9 cellular contexts compared by ENCODE assay signal in the genomic region with DNA sequence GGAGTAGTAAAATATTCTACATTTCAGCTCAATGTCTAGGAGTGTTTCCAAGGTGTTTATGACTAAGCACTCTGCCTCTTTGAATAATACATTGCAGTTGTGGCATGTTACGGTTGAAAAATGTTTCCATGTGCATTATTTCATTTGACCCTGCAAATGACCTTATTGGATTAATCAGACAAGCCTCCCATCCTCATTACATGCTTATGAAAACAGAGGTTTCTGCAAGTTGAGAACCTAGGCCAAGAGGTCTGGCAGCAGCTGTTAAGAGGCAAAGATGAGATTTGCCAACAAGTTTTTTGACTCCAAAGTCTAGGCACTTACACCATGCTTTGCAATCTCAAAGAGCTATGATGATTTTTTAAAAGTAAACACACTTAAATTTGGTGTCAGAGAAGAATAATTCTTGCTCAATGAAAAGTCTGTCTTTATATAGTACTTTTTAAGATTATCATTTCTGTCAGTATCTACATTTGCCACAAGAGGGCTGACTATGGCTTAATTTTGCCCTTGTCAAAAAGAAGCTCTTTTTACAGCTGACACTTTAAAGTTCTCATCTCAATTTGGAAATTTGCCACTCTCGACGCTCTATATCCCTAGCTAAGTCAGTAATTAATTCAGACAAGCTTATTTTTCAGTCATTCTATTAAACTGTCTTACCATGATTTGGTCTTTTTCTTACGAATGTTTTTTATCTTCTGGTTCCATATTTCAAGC.
DNase-seq lines count a peak whose midpoint lies in the region; ATAC-seq and TF ChIP-seq lines count a peak whose summit lies in the region.
"Had no signal": no experiment of that assay in that cellular context is flagged by ENCODE, and none has a peak within 500 bp of the region (broad histone marks: within the 10 kb centered on the region; RNA-seq: fewer than 3 reads in every experiment).

No MANE protein-coding gene starts in this region.

- H4K20me1 ChIP-seq in HCT116 (ENCODE audit: insufficient read depth): no peaks in the 10 kb centered on the region

- intact Hi-C loops in Caco-2 (cut with micrococcal nuclease; ENCODE audit: unreplicated experiment) (loop anchor here (5.0 kb wide), 1 partner anchor 279 kb away; no protein-coding TSS in a partner anchor), HCT116 (cut with micrococcal nuclease) (loop anchor here (5.0 kb wide), 1 partner anchor 524 kb away; no protein-coding TSS in a partner anchor)

- no peak overlapping the region for H3K4me3 ChIP-seq in Caco-2 (ENCODE audit: low read depth, low read length)
- no peak overlapping the region for H3K4me3 ChIP-seq in HCT116 (replicated peaks in 1 of 2; ENCODE audit: low read depth in 1 of 2, low read length in 2 of 2)
- H3K4me3 ChIP-seq in RWPE2 (ENCODE audit: severe bottlenecking): no peak overlapping the region

- H3K27ac ChIP-seq in HCT116 (ENCODE audit: low read depth, low read length): no peak overlapping the region
- no peak overlapping the region for H3K27ac ChIP-seq in RWPE2 (ENCODE audit: poor library complexity, severe bottlenecking)

- POLR2A ChIA-PET in Caco-2 (lab: Charles Lee) (no interaction called here), HCT116 (lab: Charles Lee) (no interaction called here)

- DNase-seq in Caco-2 (peak in 1 of 2 experiments; percentile 18), HCT116 (ENCODE audit: low read depth, low spot score) (no peak), RWPE2 (ENCODE audit: low spot score) (no peak), left kidney (ENCODE audit: low read depth, low spot score) (peak; percentile 21), GM19240 (ENCODE audit: insufficient read length, low spot score) (no peak), OCI-M2 (lab: John Stamatoyannopoulos, UW; ENCODE audit: unreplicated experiment) (no peak)
- no peak for DNase-seq in activated CD4-positive, alpha-beta T cell treated with anti-CD3 and anti-CD28 coated beads, Interleukin-2, amount 50 U/mL, for 48 hours

- RAD21 ChIA-PET in HCT116 (lab: Charles Lee; ENCODE audit: low non-redundant PET in 1 of 2, low total read pairs in 2 of 2, uncharacterized antibody in 2 of 2, unreplicated experiment in 2 of 2): interaction anchor here in 1 of 2 experiments (0.7 to 1.1 kb wide), 2 partner anchors 279 to 481 kb away, joined by 3 to 6 read pairs; no protein-coding TSS in a partner anchor

- no peak overlapping the region for H2AFZ ChIP-seq in HCT116 (ENCODE audit: low read depth, low read length, poor library complexity, severe bottlenecking)

- TF ChIP-seq CTCF in Caco-2 (IDR thresholded peaks at IDR 0.05; ENCODE audit: insufficient read depth in 1 of 2, low read depth in 1 of 2, low read length in 1 of 2, severe bottlenecking in 1 of 2, unreplicated experiment in 1 of 2) (peak; percentile 61 to 63), HCT116 (IDR thresholded peaks at IDR 0.05 in 2 of 3, conservative IDR thresholded peaks at IDR 0.05 in 1 of 3; ENCODE audit: borderline replicate concordance in 1 of 3, insufficient read depth in 1 of 3, low read depth in 2 of 3, low read length in 2 of 3) (peak in 2 of 3 experiments; percentile 36 to 57; a peak in 3 of 6 replicates), RWPE2 (IDR thresholded peaks at IDR 0.05; ENCODE audit: poor library complexity, severe bottlenecking) (peak; percentile 56)

- CTCF ChIA-PET in Caco-2 (lab: Charles Lee) (interaction anchor here (0.6 to 1.3 kb wide), 11 partner anchors 12 to 575 kb away, joined by 3 to 14 read pairs (median 3); no protein-coding TSS in a partner anchor), HCT116 (lab: Charles Lee) (interaction anchor here (0.8 to 3.9 kb wide), 10 partner anchors 9 to 576 kb away, joined by 3 to 48 read pairs (median 10); no protein-coding TSS in a partner anchor)

- H3K36me3 Mint-ChIP-seq in Caco-2 (ENCODE audit: insufficient read depth, unreplicated experiment): no peaks in the 10 kb centered on the region
- H3K36me3 Mint-ChIP-seq: stimulated activated effector memory CD8-positive, alpha-beta T cell treated with anti-CD3 and anti-CD28 coated beads, Interleukin-12 subunit alpha, Interleukin-12 subunit beta, amount 100 ng/mL, for 72 hours had no signal

- no peaks in the 10 kb centered on the region for H3K4me1 ChIP-seq in Caco-2
- no peaks in the 10 kb centered on the region for H3K4me1 ChIP-seq in HCT116 (ENCODE audit: control insufficient read depth in 1 of 2, insufficient read depth in 2 of 2, low read length in 2 of 2)
- H3K4me1 ChIP-seq in RWPE2 (ENCODE audit: insufficient read depth, poor library complexity, severe bottlenecking): no peaks in the 10 kb centered on the region

- H3K27me3 Mint-ChIP-seq in Caco-2 (ENCODE audit: insufficient read depth, unreplicated experiment): no peaks in the 10 kb centered on the region

- H3K27ac Mint-ChIP-seq in Caco-2 (ENCODE audit: unreplicated experiment): no peak overlapping the region
- H3K27ac Mint-ChIP-seq: stimulated activated effector memory CD8-positive, alpha-beta T cell treated with anti-CD3 and anti-CD28 coated beads, Interleukin-12 subunit alpha, Interleukin-12 subunit beta, amount 100 ng/mL, for 72 hours had no signal

- H3K9me3 ChIP-seq in Caco-2 (no peaks in the 10 kb centered on the region), HCT116 (ENCODE audit: control insufficient read depth in 1 of 2, insufficient read depth in 1 of 2, low read depth in 1 of 2, low read length in 2 of 2) (no peaks in the 10 kb centered on the region), RWPE2 (ENCODE audit: severe bottlenecking) (no peaks in the 10 kb centered on the region)

- H3K4me2 ChIP-seq in HCT116 (ENCODE audit: low read length): no peak overlapping the region

- H3K36me3 ChIP-seq in Caco-2 (ENCODE audit: control insufficient read depth, insufficient read depth, low read length): no peaks in the 10 kb centered on the region
- no peaks in the 10 kb centered on the region for H3K36me3 ChIP-seq in HCT116 (ENCODE audit: control insufficient read depth in 1 of 2, insufficient read depth in 2 of 2, low read length in 2 of 2)
- no peaks in the 10 kb centered on the region for H3K36me3 ChIP-seq in RWPE2 (ENCODE audit: low read depth)

- BruUV-seq in Caco-2 (replicated peaks; lab: Mats Ljungman, UMichigan): no TSS peak
- no TSS peak for BruUV-seq in HCT116 (replicated peaks; lab: Mats Ljungman, UMichigan)

- H3K9me3 Mint-ChIP-seq in Caco-2 (ENCODE audit: unreplicated experiment): no peaks in the 10 kb centered on the region
- H3K9me3 Mint-ChIP-seq: stimulated activated effector memory CD8-positive, alpha-beta T cell treated with anti-CD3 and anti-CD28 coated beads, Interleukin-12 subunit alpha, Interleukin-12 subunit beta, amount 100 ng/mL, for 72 hours had no signal

- no peak overlapping the region for H3K9ac ChIP-seq in HCT116 (ENCODE audit: low read length)

- H3K27me3 ChIP-seq in Caco-2 (replicated peaks; ENCODE audit: control insufficient read depth, insufficient read depth, low read length): no peaks in the 10 kb centered on the region
- peaks cover 11% of the 10 kb centered on the region; the same call in 1 of the 2 replicates for H3K27me3 ChIP-seq in HCT116 (ENCODE audit: insufficient read depth, low read length)
- H3K27me3 ChIP-seq in RWPE2 (ENCODE audit: insufficient read depth, poor library complexity, severe bottlenecking): peaks cover 7% of the 10 kb centered on the region

- no peak overlapping the region for H3K4me3 Mint-ChIP-seq in Caco-2 (ENCODE audit: unreplicated experiment)
- H3K4me3 Mint-ChIP-seq: stimulated activated effector memory CD8-positive, alpha-beta T cell treated with anti-CD3 and anti-CD28 coated beads, Interleukin-12 subunit alpha, Interleukin-12 subunit beta, amount 100 ng/mL, for 72 hours had no signal

- peak; percentile 43 for TF ChIP-seq RAD21 in HCT116 (IDR thresholded peaks at IDR 0.05; ENCODE audit: low read depth)

- no peaks in the 10 kb centered on the region for H3K9me2 ChIP-seq in HCT116 (ENCODE audit: insufficient read depth)

- no peaks in the 10 kb centered on the region for H3K4me1 Mint-ChIP-seq in Caco-2 (ENCODE audit: low read depth, unreplicated experiment)
- H3K4me1 Mint-ChIP-seq: stimulated activated effector memory CD8-positive, alpha-beta T cell treated with anti-CD3 and anti-CD28 coated beads, Interleukin-12 subunit alpha, Interleukin-12 subunit beta, amount 100 ng/mL, for 72 hours had no signal

- H3K79me2 ChIP-seq in HCT116 (ENCODE audit: insufficient read depth, low read length): no peaks in the 10 kb centered on the region

- no peak for TF ChIP-seq POLR2A in HCT116 (IDR thresholded peaks at IDR 0.05; ENCODE audit: borderline replicate concordance, extremely low read depth, insufficient read depth, insufficient read length)

- ATAC-seq in HCT116: no peak
- peak; percentile 26; the same call in 2 of the 3 replicates for ATAC-seq in RWPE2 (ENCODE audit: low read depth)
- no peak for ATAC-seq in GM18858 (IDR thresholded peaks at IDR 0.05; ENCODE audit: unreplicated experiment)
- ATAC-seq: stimulated activated effector memory CD8-positive, alpha-beta T cell treated with anti-CD3 and anti-CD28 coated beads, Interleukin-12 subunit alpha, Interleukin-12 subunit beta, amount 100 ng/mL, for 72 hours had no signal

TF ChIP-seq in HCT116, 20 proteins besides CTCF, POLR2A, EP300 and RAD21:
- no peak for TF ChIP-seq FOSL1 (IDR thresholded peaks at IDR 0.05; ENCODE audit: low read depth)
